10 cellular contexts compared by ENCODE assay signal in the genomic region with DNA sequence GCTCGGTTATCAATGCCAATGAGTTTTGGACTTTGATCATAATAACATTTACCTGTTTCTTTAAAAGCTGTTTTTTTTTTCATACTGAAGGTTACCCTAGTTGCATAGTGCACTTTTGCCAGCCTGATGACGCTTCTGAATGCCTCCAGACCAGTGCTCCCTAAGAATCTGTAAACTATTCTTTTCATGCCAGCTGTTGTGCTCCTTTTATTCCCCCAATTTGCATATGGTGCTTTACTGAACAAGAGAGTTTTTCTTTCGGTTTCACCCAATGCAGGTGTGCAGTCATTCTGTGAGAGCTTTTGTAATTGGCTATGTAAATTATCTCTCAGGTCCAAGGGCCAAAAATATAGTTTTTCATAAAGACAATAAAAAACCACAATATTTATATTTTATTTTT. TPM values are rescaled to one million over a fixed set of nuclear protein-coding genes. Genes with fewer than 3 reads are reported as not detected.
DNase-seq lines count a peak whose midpoint lies in the region; ATAC-seq, FAIRE-seq and TF ChIP-seq lines count a peak whose summit lies in the region.
"Had no signal": no experiment of that assay in that cellular context is flagged by ENCODE, and none has a peak within 500 bp of the region (broad histone marks: within the 10 kb centered on the region; RNA-seq: fewer than 3 reads in every experiment).

No MANE protein-coding gene starts in this region.

- H3K9ac ChIP-seq in OCI-LY1 (ENCODE audit: low read length) (peak overlapping the region; percentile 62), neuronal stem cell (ENCODE audit: low read depth, low read length, poor library complexity) (no peak overlapping the region)

- H2AK5ac ChIP-seq in neuronal stem cell (ENCODE audit: low read depth, low read length): no peak overlapping the region

- no peaks in the 10 kb centered on the region for H3K79me1 ChIP-seq in neuronal stem cell (ENCODE audit: low read depth, low read length)

- no peak for TF ChIP-seq CTCF in OCI-LY1 (IDR thresholded peaks at IDR 0.05; ENCODE audit: low read length)
- TF ChIP-seq CTCF in right atrium auricular region (IDR thresholded peaks at IDR 0.05): no peak

- H4K20me1 ChIP-seq in OCI-LY1 (ENCODE audit: insufficient read depth, low read length): no peaks in the 10 kb centered on the region

- no peak overlapping the region for H3K4ac ChIP-seq in neuronal stem cell (ENCODE audit: low read length)

- H2BK15ac ChIP-seq in neuronal stem cell (ENCODE audit: low read length): no peak overlapping the region

- H3K14ac ChIP-seq in neuronal stem cell (ENCODE audit: low read length): no peak overlapping the region

- H3K18ac ChIP-seq in neuronal stem cell (ENCODE audit: low read length): no peak overlapping the region

- H3K4me3 ChIP-seq in OCI-LY1 (ENCODE audit: low read depth, low read length, poor library complexity, severe bottlenecking): peak overlapping the region; percentile 40
- no peak overlapping the region for H3K4me3 ChIP-seq in neuronal stem cell (ENCODE audit: low read length in 2 of 2)
- no peak overlapping the region for H3K4me3 ChIP-seq in right atrium auricular region

- no peaks in the 10 kb centered on the region for H3K36me3 ChIP-seq in OCI-LY1 (ENCODE audit: insufficient read depth, low read length)
- no peaks in the 10 kb centered on the region for H3K36me3 ChIP-seq in neuronal stem cell (replicated peaks in 1 of 2; ENCODE audit: control insufficient read depth in 2 of 2, insufficient read depth in 2 of 2, low read length in 2 of 2)
- H3K36me3 ChIP-seq in right atrium auricular region: no peaks in the 10 kb centered on the region

- H3K27ac ChIP-seq in OCI-LY1 (ENCODE audit: low read depth, low read length, poor library complexity, severe bottlenecking): peak overlapping the region; percentile 89
- no peak overlapping the region for H3K27ac ChIP-seq in neuronal stem cell (replicated peaks; ENCODE audit: low read length)
- H3K27ac ChIP-seq in right atrium auricular region: no peak overlapping the region

- H3K4me2 ChIP-seq in OCI-LY1 (ENCODE audit: low read length) (peak overlapping the region; percentile 67), neuronal stem cell (ENCODE audit: insufficient read depth, low read length, poor library complexity, severe bottlenecking) (no peak overlapping the region)

- no peak for FAIRE-seq in frontal cortex (lab: Jason Lieb, UNC)
- FAIRE-seq: bronchial epithelial cell had no signal

- no peak overlapping the region for H2BK5ac ChIP-seq in neuronal stem cell (ENCODE audit: low read length)

- H3K9me2 ChIP-seq in OCI-LY1 (ENCODE audit: low read depth, low read length): no peaks in the 10 kb centered on the region

- no peak overlapping the region for H2BK12ac ChIP-seq in neuronal stem cell (ENCODE audit: low read length)

- H3K9me3 ChIP-seq in OCI-LY1 (ENCODE audit: low read length): no peaks in the 10 kb centered on the region
- no peaks in the 10 kb centered on the region for H3K9me3 ChIP-seq in neuronal stem cell (replicated peaks in 1 of 2; ENCODE audit: control insufficient read depth in 2 of 2, insufficient read depth in 1 of 2, low read depth in 1 of 2, low read length in 2 of 2)
- H3K9me3 ChIP-seq in right atrium auricular region: no peaks in the 10 kb centered on the region

- H3K23ac ChIP-seq in neuronal stem cell (ENCODE audit: low read depth, low read length, poor library complexity): no peak overlapping the region

- WGBS in neuronal stem cell (ENCODE audit: extremely low coverage in 2 of 2, insufficient read length in 2 of 2, insufficient replicate concordance in 1 of 2), 2 donors: no CpG with 5 or more reads among the region's 3 CpGs

- H3F3A ChIP-seq in OCI-LY1 (ENCODE audit: insufficient read depth, low read length): no peaks in the 10 kb centered on the region

- H3K4me1 ChIP-seq in OCI-LY1 (ENCODE audit: insufficient read depth, low read length, severe bottlenecking) (peaks cover 65% of the 10 kb centered on the region), neuronal stem cell (ENCODE audit: control insufficient read depth in 2 of 2, insufficient read depth in 1 of 2, low read depth in 1 of 2, low read length in 2 of 2) (peaks cover 6 to 10% of the 10 kb centered on the region in 2 donors), right atrium auricular region (no peaks in the 10 kb centered on the region)

- H4K8ac ChIP-seq in neuronal stem cell (ENCODE audit: low read depth, low read length): no peak overlapping the region

- no peak overlapping the region for H2BK120ac ChIP-seq in neuronal stem cell (ENCODE audit: low read depth, low read length)

- ATAC-seq in HG02759 (IDR thresholded peaks at IDR 0.05; ENCODE audit: unreplicated experiment): peak; percentile 90

- H3K79me2 ChIP-seq in OCI-LY1 (ENCODE audit: insufficient read depth, low read length): no peaks in the 10 kb centered on the region

- no peaks in the 10 kb centered on the region for H3K27me3 ChIP-seq in OCI-LY1 (ENCODE audit: insufficient read depth, low read length)
- H3K27me3 ChIP-seq in neuronal stem cell (ENCODE audit: control insufficient read depth in 3 of 3, insufficient read depth in 3 of 3, low read depth in 1 of 3, low read length in 3 of 3): no peaks in the 10 kb centered on the region
- H3K27me3 ChIP-seq in right atrium auricular region: no peaks in the 10 kb centered on the region

- no peak overlapping the region for H4K91ac ChIP-seq in neuronal stem cell (ENCODE audit: low read depth, low read length, poor library complexity)

- peak; percentile 10 for DNase-seq in activated CD4-positive, alpha-beta T cell treated with anti-CD3 and anti-CD28 coated beads for 48 hours
- DNase-seq in activated CD4-positive, alpha-beta T cell treated with anti-CD3 and anti-CD28 coated beads, Interleukin-2, amount 50 U/mL, for 1 hour: no peak
- peak; percentile 74 for DNase-seq in pons (ENCODE audit: low spot score)
- DNase-seq in frontal cortex (ENCODE audit: low spot score in 2 of 2): no peak
- DNase-seq in neuronal stem cell (ENCODE audit: low spot score): no peak
- DNase-seq in right atrium auricular region (ENCODE audit: low spot score): no peak
- DNase-seq: MV-4-11 had no signal

- no peak overlapping the region for H2AFZ ChIP-seq in OCI-LY1 (ENCODE audit: low read length)
- no peak overlapping the region for H2AFZ ChIP-seq in neuronal stem cell (ENCODE audit: low read length)

RNA-seq across cellular contexts. Expression of a gene that starts 48.1 kb away (rescaled TPM):
- 34.6 TPM for total RNA-seq in frontal cortex
- 56.0 TPM for polyA plus RNA-seq in neuronal stem cell (2013, experiment 1 of 2)
- polyA plus RNA-seq in neuronal stem cell (2013, experiment 2 of 2): 57.5 TPM
- total RNA-seq in right atrium auricular region: 1 to 10 TPM; 3.4 to 3.8 TPM

Comparison
In these comparisons a context has a peak if more than half of its experiments do, and no peak if none do; other contexts are left out.
1. DNase-seq: peak in activated CD4-positive, alpha-beta T cell treated with anti-CD3 and anti-CD28 coated beads for 48 hours (single experiment) and pons (single experiment); none in activated CD4-positive, alpha-beta T cell treated with anti-CD3 and anti-CD28 coated beads, Interleukin-2, amount 50 U/mL, for 1 hour (single experiment), frontal cortex (0 of 2), neuronal stem cell (single experiment) and right atrium auricular region (single experiment).